In the genomic region with DNA sequence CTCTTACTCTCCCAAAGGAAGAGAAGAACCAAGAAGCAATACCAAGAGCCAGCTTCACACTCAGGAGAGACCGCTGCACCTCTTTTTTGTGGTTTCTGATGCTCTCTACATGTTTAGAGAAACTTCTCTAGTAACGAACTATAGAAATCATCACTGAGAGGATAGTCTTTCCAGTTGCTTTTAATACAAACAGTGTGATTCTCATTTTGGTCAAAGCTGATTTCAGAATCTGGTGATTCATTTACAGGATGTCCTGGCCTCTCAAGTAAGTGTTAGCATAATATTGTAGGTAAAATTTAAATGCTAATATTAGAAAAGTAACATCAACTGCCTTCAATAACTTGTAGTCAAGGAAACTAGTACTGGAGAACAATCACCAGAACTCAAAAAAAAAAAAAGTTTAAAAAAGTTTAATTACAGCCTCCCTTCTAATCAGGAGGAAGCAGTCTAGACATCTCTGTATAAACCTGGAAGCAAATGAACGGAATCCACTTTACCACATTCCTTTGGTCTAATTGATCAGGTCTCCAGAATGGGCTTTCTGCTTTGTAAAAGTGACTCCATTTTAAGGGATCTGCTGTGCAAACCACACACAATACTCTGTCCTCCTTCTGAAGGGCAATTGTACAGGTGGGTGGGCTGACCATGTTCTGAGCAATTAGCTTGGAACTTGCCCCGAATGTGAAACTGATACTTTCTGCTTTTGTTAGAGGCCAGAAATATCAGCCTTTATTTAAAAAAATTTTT, we compare ENCODE assay signal across 13 cellular contexts. TPM values are rescaled to one million over a fixed set of nuclear protein-coding genes. Genes with fewer than 3 reads are reported as not detected.
DNase-seq lines count a peak whose midpoint lies in the region; ATAC-seq, FAIRE-seq and TF ChIP-seq lines count a peak whose summit lies in the region.
"Had no signal": no experiment of that assay in that cellular context is flagged by ENCODE, and none has a peak within 500 bp of the region (broad histone marks: within the 10 kb centered on the region; RNA-seq: fewer than 3 reads in every experiment).

No MANE protein-coding gene starts in this region.

- H3K4me1 ChIP-seq in ascending aorta: peaks cover 0 to 38% of the 10 kb centered on the region in 2 donors
- peaks cover 73% of the 10 kb centered on the region for H3K4me1 ChIP-seq in skeletal muscle satellite cell (ENCODE audit: control insufficient read depth, insufficient read depth, low read length)

- DNase-seq in H4 (ENCODE audit: low spot score) (peak; percentile 53), ascending aorta (ENCODE audit: low spot score in 2 of 2) (no peak), glomerular visceral epithelial cell (ENCODE audit: extremely low spot score) (peak; percentile 68), H54 (ENCODE audit: insufficient read length, low spot score) (no peak), NCI-H187 treated with DMSO at 0.1 percent for 48 hours (lab: John Stamatoyannopoulos, UW) (no peak)
- DNase-seq in activated T-cell treated with anti-CD3 and anti-CD28 coated beads, Interleukin-2, amount 50 U/mL, for 1 hour: no peak
- DNase-seq: activated B cell treated with CpG ODN at 0.5 μM for 24 hours, dorsolateral prefrontal cortex, NCI-H1105, small intestine had no signal

- FAIRE-seq in H54 (lab: Jason Lieb, UNC): no peak
- FAIRE-seq: small intestine had no signal

- intact Hi-C loops in ascending aorta (cut with DNase I): loop anchor here (5.0 to 10.0 kb wide), 4 partner anchors 97 to 255 kb away; a partner anchor contains a TSS

- H3K4me3 ChIP-seq in ascending aorta (peak overlapping the region; percentile 4 to 10), skeletal muscle satellite cell (ENCODE audit: low read length) (peak overlapping the region; percentile 6)
- H3K4me3 ChIP-seq: HAP-1 had no signal

- ATAC-seq in HG02852 (IDR thresholded peaks at IDR 0.05; ENCODE audit: unreplicated experiment): no peak

- no peak for TF ChIP-seq CTCF in ascending aorta (IDR thresholded peaks at IDR 0.05)

- peak overlapping the region; percentile 94 for H3K4me2 ChIP-seq in skeletal muscle satellite cell (ENCODE audit: low read length)

- H3K27ac ChIP-seq in ascending aorta: peak overlapping the region; percentile 9 to 85

- no peaks in the 10 kb centered on the region for H3K9me3 ChIP-seq in ascending aorta
- no peaks in the 10 kb centered on the region for H3K9me3 ChIP-seq in skeletal muscle satellite cell (replicated peaks; ENCODE audit: low read length)
- H3K9me3 ChIP-seq: HAP-1 had no signal

- peaks cover 0 to 12% of the 10 kb centered on the region in 2 donors for H3K36me3 ChIP-seq in ascending aorta
- H3K36me3 ChIP-seq in skeletal muscle satellite cell (ENCODE audit: insufficient read depth, low read length): peaks cover 38% of the 10 kb centered on the region

- peak overlapping the region; percentile 13 for H3K9ac ChIP-seq in skeletal muscle satellite cell (ENCODE audit: low read depth, low read length)

- TF ChIP-seq POLR2A in H54 (IDR thresholded peaks at IDR 0.05; ENCODE audit: low read depth, low read length): no peak

- H3K27me3 ChIP-seq in ascending aorta (no peaks in the 10 kb centered on the region), skeletal muscle satellite cell (ENCODE audit: control insufficient read depth, insufficient read depth, low read length) (no peaks in the 10 kb centered on the region)

RNA-seq across cellular contexts. Expression of a gene that starts 3.0 kb away (rescaled TPM):
- total RNA-seq in H4 (2014; rRNA removed; shearing (Covaris generic)): 128 and 140 TPM in 2 replicates
- total RNA-seq in ascending aorta: 198 TPM
- total RNA-seq in skeletal muscle satellite cell (2012; rRNA removed): 227 and 312 TPM in 2 replicates
- total RNA-seq: activated B cell treated with CpG ODN at 0.5 μM for 24 hours had no signal

Comparison
In these comparisons a context has a peak if more than half of its experiments do, and no peak if none do; other contexts are left out.
1. DNase-seq: peak in H4 (single experiment) and glomerular visceral epithelial cell (single experiment); none in ascending aorta (0 of 2), H54 (single experiment), activated T-cell treated with anti-CD3 and anti-CD28 coated beads, Interleukin-2, amount 50 U/mL, for 1 hour (single experiment) and NCI-H187 treated with DMSO at 0.1 percent for 48 hours (single experiment).